In the genomic region with DNA sequence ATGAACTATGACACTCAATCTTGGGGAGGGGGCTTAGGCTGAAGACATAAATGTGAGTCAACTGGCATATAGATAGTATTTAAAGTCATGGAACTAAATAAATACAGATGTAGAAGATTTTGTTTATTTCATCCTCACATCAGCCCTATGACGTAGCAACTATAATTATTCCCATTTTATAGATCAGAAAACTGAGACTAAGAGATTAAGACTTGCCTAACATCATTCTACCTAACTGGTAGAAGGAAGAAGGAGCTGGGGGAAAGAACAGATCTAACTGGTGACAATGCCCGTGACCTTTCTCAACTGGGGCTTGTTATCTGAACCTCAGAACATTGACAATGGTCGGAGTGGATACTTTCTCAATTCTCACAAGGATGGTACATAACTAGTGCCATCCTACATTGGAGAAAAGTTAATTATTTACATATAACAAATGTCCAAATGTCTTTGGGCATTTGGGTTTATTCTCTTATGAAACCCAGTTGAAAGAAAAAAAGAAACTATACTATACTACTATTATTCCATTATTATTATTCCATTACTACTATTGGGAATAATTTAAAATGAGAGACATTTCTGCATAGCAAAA, we compare ENCODE assay signal across 28 cellular contexts.
"Had no signal": no experiment of that assay in that cellular context is flagged by ENCODE, and none has a peak within 500 bp of the region (broad histone marks: within the 10 kb centered on the region; RNA-seq: fewer than 3 reads in every experiment).

No MANE protein-coding gene starts in this region.

- H3K9me3 ChIP-seq: adrenal gland, body of pancreas, colonic mucosa, esophagus squamous epithelium, gastroesophageal sphincter had no signal

- H3K27me3 ChIP-seq: adrenal gland, body of pancreas, colonic mucosa, esophagus squamous epithelium, gastroesophageal sphincter had no signal

- H3K4me1 ChIP-seq: colonic mucosa had no signal

- ATAC-seq: activated CD4-positive, alpha-beta T cell treated with anti-CD3 and anti-CD28 coated beads for 36 hours; activated CD8-positive, alpha-beta memory T cell treated with anti-CD3 and anti-CD28 coated beads, Interleukin-2, amount 10 ng/mL, durations not matched to agents 7 days and 5 days; activated CD8-positive, alpha-beta T cell treated with anti-CD3 and anti-CD28 coated beads, Interleukin-2, amount 10 ng/mL, durations not matched to agents 7 days and 5 days; activated naive CD8-positive, alpha-beta T cell treated with anti-CD3 and anti-CD28 coated beads, Interleukin-2, amount 50 U/mL, for 24 hours; body of pancreas; gastroesophageal sphincter had no signal

- DNase-seq: activated CD4-positive, alpha-beta memory T cell treated with anti-CD3 and anti-CD28 coated beads for 36 hours; activated CD4-positive, alpha-beta T cell treated with anti-CD3 and anti-CD28 coated beads for 36 hours; activated CD4-positive, alpha-beta T cell treated with anti-CD3 and anti-CD28 coated beads, Interleukin-2, amount 10 ng/mL, durations not matched to agents 24 days and 14 days; activated CD4-positive, CD25-positive, alpha-beta regulatory T cell; activated CD4-positive, CD25-positive, alpha-beta regulatory T cell treated with anti-CD3 and anti-CD28 coated beads, Interleukin-2, amount 50 U/mL, for 72 hours; activated CD8-positive, alpha-beta memory T cell treated with anti-CD3 and anti-CD28 coated beads, Interleukin-2, amount 10 ng/mL, durations not matched to agents 7 days and 5 days; activated CD8-positive, alpha-beta memory T cell treated with anti-CD3 and anti-CD28 coated beads, Interleukin-2, amount 50 U/mL, for 4 hours; activated CD8-positive, alpha-beta T cell treated with anti-CD3 and anti-CD28 coated beads, Interleukin-2, amount 10 ng/mL, durations not matched to agents 7 days and 5 days; activated gamma-delta T cell; activated naive CD4-positive, alpha-beta T cell; activated naive CD4-positive, alpha-beta T cell treated with anti-CD3 and anti-CD28 coated beads, Interleukin-2, amount 50 U/mL, for 16 hours; activated naive CD8-positive, alpha-beta T cell treated with anti-CD3 and anti-CD28 coated beads for 36 hours; activated naive CD8-positive, alpha-beta T cell treated with anti-CD3 and anti-CD28 coated beads, Interleukin-2, amount 50 U/mL, for 24 hours; activated T-cell treated with anti-CD3 and anti-CD28 coated beads, Interleukin-2, amount 50 U/mL, for 1 hour; activated T-cell treated with anti-CD3 and anti-CD28 coated beads, Interleukin-2, amount 50 U/mL, for 48 hours; adrenal gland; amygdala; aorta; body of pancreas; central memory CD4-positive, alpha-beta T cell; cerebellar nuclear complex; colonic mucosa; effector CD8-positive, alpha-beta T cell; esophagus squamous epithelium; foreskin melanocyte; T-helper 2 cell had no signal

- H3K9me3 Mint-ChIP-seq: activated CD4-positive, alpha-beta memory T cell treated with anti-CD3 and anti-CD28 coated beads for 36 hours; activated naive CD8-positive, alpha-beta T cell treated with anti-CD3 and anti-CD28 coated beads, Interleukin-2, amount 50 U/mL, for 24 hours had no signal

- H3K36me3 Mint-ChIP-seq: activated CD4-positive, alpha-beta memory T cell treated with anti-CD3 and anti-CD28 coated beads for 36 hours had no signal

- H3K27ac Mint-ChIP-seq: activated CD4-positive, alpha-beta memory T cell treated with anti-CD3 and anti-CD28 coated beads for 36 hours; activated CD4-positive, alpha-beta T cell treated with anti-CD3 and anti-CD28 coated beads for 36 hours; activated CD4-positive, alpha-beta T cell treated with anti-CD3 and anti-CD28 coated beads, Interleukin-2, amount 10 ng/mL, durations not matched to agents 24 days and 14 days; activated CD8-positive, alpha-beta memory T cell treated with anti-CD3 and anti-CD28 coated beads, Interleukin-2, amount 10 ng/mL, durations not matched to agents 7 days and 5 days; activated CD8-positive, alpha-beta T cell treated with anti-CD3 and anti-CD28 coated beads, Interleukin-2, amount 10 ng/mL, durations not matched to agents 7 days and 5 days; activated naive CD8-positive, alpha-beta T cell treated with anti-CD3 and anti-CD28 coated beads for 36 hours; activated naive CD8-positive, alpha-beta T cell treated with anti-CD3 and anti-CD28 coated beads, Interleukin-2, amount 50 U/mL, for 24 hours had no signal

- H3K4me3 Mint-ChIP-seq: activated CD4-positive, alpha-beta memory T cell treated with anti-CD3 and anti-CD28 coated beads for 36 hours; activated CD4-positive, alpha-beta T cell treated with anti-CD3 and anti-CD28 coated beads for 36 hours; activated CD4-positive, alpha-beta T cell treated with anti-CD3 and anti-CD28 coated beads, Interleukin-2, amount 10 ng/mL, durations not matched to agents 24 days and 14 days; activated CD8-positive, alpha-beta memory T cell treated with anti-CD3 and anti-CD28 coated beads, Interleukin-2, amount 10 ng/mL, durations not matched to agents 7 days and 5 days; activated CD8-positive, alpha-beta T cell treated with anti-CD3 and anti-CD28 coated beads, Interleukin-2, amount 10 ng/mL, durations not matched to agents 7 days and 5 days; activated naive CD8-positive, alpha-beta T cell treated with anti-CD3 and anti-CD28 coated beads for 36 hours; activated naive CD8-positive, alpha-beta T cell treated with anti-CD3 and anti-CD28 coated beads, Interleukin-2, amount 50 U/mL, for 24 hours had no signal

- H3K4me3 ChIP-seq: adrenal gland, body of pancreas, colonic mucosa, esophagus squamous epithelium, gastroesophageal sphincter had no signal

- H3K36me3 ChIP-seq: adrenal gland, colonic mucosa, esophagus squamous epithelium, gastroesophageal sphincter had no signal

- H3K27me3 Mint-ChIP-seq: activated CD4-positive, alpha-beta memory T cell treated with anti-CD3 and anti-CD28 coated beads for 36 hours; activated CD4-positive, alpha-beta T cell treated with anti-CD3 and anti-CD28 coated beads for 36 hours; activated CD4-positive, alpha-beta T cell treated with anti-CD3 and anti-CD28 coated beads, Interleukin-2, amount 10 ng/mL, durations not matched to agents 24 days and 14 days; activated CD8-positive, alpha-beta memory T cell treated with anti-CD3 and anti-CD28 coated beads, Interleukin-2, amount 10 ng/mL, durations not matched to agents 7 days and 5 days; activated naive CD8-positive, alpha-beta T cell treated with anti-CD3 and anti-CD28 coated beads for 36 hours; activated naive CD8-positive, alpha-beta T cell treated with anti-CD3 and anti-CD28 coated beads, Interleukin-2, amount 50 U/mL, for 24 hours had no signal

- H3K27ac ChIP-seq: adrenal gland, body of pancreas, colonic mucosa, epithelial cell of prostate, esophagus squamous epithelium, gastroesophageal sphincter had no signal
